Comparison of ENCODE assay signal across 26 cellular contexts in genomic region chr13:48583859-48584311, GRCh38.
"Had no signal": no experiment of that assay in that cellular context is flagged by ENCODE, and none has a peak within 500 bp of the region (broad histone marks: within the 10 kb centered on the region; RNA-seq: fewer than 3 reads in every experiment).

No MANE protein-coding gene starts in this region.

- H3K9me3 Mint-ChIP-seq: activated T-cell treated with anti-CD3 and anti-CD28 coated beads, Interleukin-2, amount 50 U/mL, for 24 hours had no signal

- H3K27ac Mint-ChIP-seq: activated naive CD8-positive, alpha-beta T cell treated with anti-CD3 and anti-CD28 coated beads, Interleukin-2, amount 10 ng/mL, durations not matched to agents 7 days and 5 days; activated T-cell treated with anti-CD3 and anti-CD28 coated beads, Interleukin-2, amount 50 U/mL, for 24 hours; activated T-helper 2 cell treated with anti-CD3 and anti-CD28 coated beads, Interferon-gamma antibody, Interleukin-2, Interleukin-4, amounts not matched to agents 10 μg/mL and 5 μg/mL and 100 μg/mL, durations not matched to agents 14 hours and 24 hours and 36 hours; memory B cell; stimulated activated naive B cell treated with anti-CD40 and anti-IgM and Interleukin-4, amounts not matched to agents 10 μg/mL and 1 μg/mL and 100 μg/mL, for 72 hours had no signal

- H3K9me3 ChIP-seq: esophagus muscularis mucosa, gastrocnemius medialis, mucosa of descending colon, thoracic aorta, upper lobe of left lung had no signal

- ATAC-seq: SK-N-SH treated with all-trans-retinoic acid at 6 μM for 48 hours; stimulated activated naive B cell treated with anti-CD40 and anti-IgM and Interleukin-4, amounts not matched to agents 10 μg/mL and 1 μg/mL and 100 μg/mL, for 72 hours had no signal

- H3K27ac ChIP-seq: cardiac muscle cell, esophagus muscularis mucosa, neural progenitor cell, thoracic aorta, upper lobe of left lung had no signal

- H3K36me3 Mint-ChIP-seq: neural progenitor cell had no signal

- H3K4me3 ChIP-seq: cardiac muscle cell, esophagus muscularis mucosa, gastrocnemius medialis, mucosa of descending colon, neural progenitor cell, thoracic aorta, upper lobe of left lung had no signal

- H3K4me3 Mint-ChIP-seq: activated naive CD8-positive, alpha-beta T cell treated with anti-CD3 and anti-CD28 coated beads, Interleukin-2, amount 10 ng/mL, durations not matched to agents 7 days and 5 days; activated T-cell treated with anti-CD3 and anti-CD28 coated beads, Interleukin-2, amount 50 U/mL, for 24 hours; memory B cell; neural progenitor cell; stimulated activated naive B cell treated with anti-CD40 and anti-IgM and Interleukin-4, amounts not matched to agents 10 μg/mL and 1 μg/mL and 100 μg/mL, for 72 hours had no signal

- FAIRE-seq: islet of Langerhans, TTC549 had no signal

- H3K27me3 ChIP-seq: cardiac muscle cell, esophagus muscularis mucosa, gastrocnemius medialis, neural progenitor cell, upper lobe of left lung had no signal

- H3K36me3 ChIP-seq: cardiac muscle cell, esophagus muscularis mucosa, gastrocnemius medialis, neural progenitor cell, thoracic aorta, upper lobe of left lung had no signal

- DNase-seq: activated CD4-positive, alpha-beta T cell treated with anti-CD3 and anti-CD28 coated beads for 1 hour; activated CD8-positive, alpha-beta memory T cell treated with anti-CD3 and anti-CD28 coated beads for 24 hours; activated CD8-positive, alpha-beta memory T cell treated with anti-CD3 and anti-CD28 coated beads, Interleukin-2, amount 50 U/mL, for 4 hours; activated naive CD4-positive, alpha-beta T cell; activated naive CD8-positive, alpha-beta T cell treated with anti-CD3 and anti-CD28 coated beads, Interleukin-2, amount 10 ng/mL, durations not matched to agents 7 days and 5 days; activated T-cell treated with anti-CD3 and anti-CD28 coated beads, Interleukin-2, amount 50 U/mL, for 24 hours; amniotic stem cell; effector memory CD4-positive, alpha-beta T cell; gastrocnemius medialis; head of caudate nucleus; mucosa of descending colon; retina; stimulated activated CD4-positive, alpha-beta T cell treated with anti-CD3 and anti-CD28 coated beads, Interleukin-2, amount 100 ng/mL, for 48 hours; stimulated activated CD8-positive, alpha-beta memory T cell treated with anti-CD3 and anti-CD28 coated beads, Interleukin-4, amount 100 ng/mL, for 48 hours; stimulated activated naive B cell treated with anti-CD40 and anti-IgM and Interleukin-4, amounts not matched to agents 10 μg/mL and 1 μg/mL and 100 μg/mL, for 72 hours; T-helper 1 cell; upper lobe of left lung had no signal
